25 cellular contexts compared by ENCODE assay signal in the genomic region with DNA sequence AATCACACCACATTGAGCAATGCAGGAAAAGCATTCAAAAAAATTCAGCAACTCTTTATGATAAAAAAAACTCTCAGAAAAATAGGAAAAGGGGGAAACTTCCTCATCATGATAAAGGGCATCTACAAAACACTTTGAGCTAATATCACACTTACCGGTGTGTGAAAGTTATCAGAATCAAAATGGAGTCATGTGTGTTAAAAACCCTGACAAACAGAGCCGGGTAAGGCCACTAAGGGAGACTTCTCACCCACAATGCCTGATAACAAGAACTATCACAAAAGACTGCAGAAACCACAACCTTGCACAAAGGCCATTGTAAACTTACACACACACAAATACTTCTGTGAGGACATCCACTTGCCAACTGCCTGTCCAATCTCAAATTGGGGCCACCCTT. TPM values are rescaled to one million over a fixed set of nuclear protein-coding genes. Genes with fewer than 3 reads are reported as not detected.
DNase-seq lines count a peak whose midpoint lies in the region; ATAC-seq and TF ChIP-seq lines count a peak whose summit lies in the region.
"Had no signal": no experiment of that assay in that cellular context is flagged by ENCODE, and none has a peak within 500 bp of the region (broad histone marks: within the 10 kb centered on the region; RNA-seq: fewer than 3 reads in every experiment).

No MANE protein-coding gene starts in this region.

- peaks cover 7% of the 10 kb centered on the region for H3K36me3 Mint-ChIP-seq in natural killer cell
- peaks cover 6% of the 10 kb centered on the region for H3K36me3 Mint-ChIP-seq in natural killer cell treated with Interleukin-12 subunit alpha and Interleukin-12 subunit beta and Interleukin-15 and Interleukin-18, amount 100 ng/mL, for 72 hours
- H3K36me3 Mint-ChIP-seq: CD14-positive monocyte; CD4-positive, alpha-beta memory T cell; CD4-positive, CD25-positive, alpha-beta regulatory T cell; CD8-positive, alpha-beta T cell had no signal

- ATAC-seq in natural killer cell: peak; percentile 62 to 85 (median 64)
- ATAC-seq in natural killer cell treated with Interleukin-12 subunit alpha and Interleukin-12 subunit beta and Interleukin-15 and Interleukin-18, amount 100 ng/mL, for 72 hours: no peak
- ATAC-seq: A549; CD8-positive, alpha-beta T cell had no signal

- peaks cover 0 to 5% of the 10 kb centered on the region in 2 donors for H3K9me3 Mint-ChIP-seq in natural killer cell
- H3K9me3 Mint-ChIP-seq in natural killer cell treated with Interleukin-12 subunit alpha and Interleukin-12 subunit beta and Interleukin-15 and Interleukin-18, amount 100 ng/mL, for 72 hours: no peaks in the 10 kb centered on the region
- H3K9me3 Mint-ChIP-seq: CD4-positive, alpha-beta memory T cell; CD4-positive, alpha-beta T cell; CD8-positive, alpha-beta T cell had no signal

- no peak for DNase-seq in natural killer cell
- no peak for DNase-seq in natural killer cell treated with Interleukin-12 subunit alpha and Interleukin-12 subunit beta and Interleukin-15 and Interleukin-18, amount 100 ng/mL, for 72 hours (ENCODE audit: low spot score)
- DNase-seq: 8988T; ACHN; AML-193; BE2C; C1 segment of cervical spinal cord; Caco-2; Calu3; CD4-positive, alpha-beta memory T cell; CD4-positive, alpha-beta T cell; CD4-positive, CD25-positive, alpha-beta regulatory T cell; CD8-positive, alpha-beta memory T cell; CD8-positive, alpha-beta T cell; COR-L47; DMS 273 treated with DMSO at 0.1 percent for 48 hours; DMS153; DMS53; DMS79; DMS79 treated with DMSO at 0.1 percent for 48 hours; DND-41; EL had no signal

- intact Hi-C loops in natural killer cell (cut with micrococcal nuclease): no loop called here

- H3K27me3 Mint-ChIP-seq in natural killer cell (ENCODE audit: low read depth in 2 of 2): peaks cover 13 to 15% of the 10 kb centered on the region in 2 donors
- H3K27me3 Mint-ChIP-seq in natural killer cell treated with Interleukin-12 subunit alpha and Interleukin-12 subunit beta and Interleukin-15 and Interleukin-18, amount 100 ng/mL, for 72 hours: peaks cover 12 to 23% of the 10 kb centered on the region in 2 donors

- H3K4me3 Mint-ChIP-seq in natural killer cell: no peak overlapping the region
- H3K4me3 Mint-ChIP-seq in natural killer cell treated with Interleukin-12 subunit alpha and Interleukin-12 subunit beta and Interleukin-15 and Interleukin-18, amount 100 ng/mL, for 72 hours: no peak overlapping the region
- H3K4me3 Mint-ChIP-seq: B cell; CD4-positive, alpha-beta memory T cell; CD4-positive, alpha-beta T cell; CD8-positive, alpha-beta memory T cell; CD8-positive, alpha-beta T cell had no signal

- H3K4me1 Mint-ChIP-seq in natural killer cell: peaks cover 4 to 9% of the 10 kb centered on the region in 2 donors
- H3K4me1 Mint-ChIP-seq in natural killer cell treated with Interleukin-12 subunit alpha and Interleukin-12 subunit beta and Interleukin-15 and Interleukin-18, amount 100 ng/mL, for 72 hours (ENCODE audit: low read depth in 2 of 2): peaks cover 3 to 6% of the 10 kb centered on the region in 2 donors
- H3K4me1 Mint-ChIP-seq: B cell; CD4-positive, CD25-positive, alpha-beta regulatory T cell had no signal

- no peak overlapping the region for H3K27ac Mint-ChIP-seq in natural killer cell
- no peak overlapping the region for H3K27ac Mint-ChIP-seq in natural killer cell treated with Interleukin-12 subunit alpha and Interleukin-12 subunit beta and Interleukin-15 and Interleukin-18, amount 100 ng/mL, for 72 hours
- H3K27ac Mint-ChIP-seq: B cell; CD4-positive, alpha-beta memory T cell; CD4-positive, alpha-beta T cell; CD4-positive, CD25-positive, alpha-beta regulatory T cell; CD8-positive, alpha-beta memory T cell; CD8-positive, alpha-beta T cell had no signal

- no peak for TF ChIP-seq CTCF in natural killer cell (IDR thresholded peaks at IDR 0.05)

RNA-seq across cellular contexts. Expression of a gene that starts 34.8 kb away (rescaled TPM):
- total RNA-seq in natural killer cell: 1 to 10 TPM; 3.1 to 8.7 (median 6.5) TPM
- total RNA-seq in natural killer cell treated with Interleukin-12 subunit alpha and Interleukin-12 subunit beta and Interleukin-15 and Interleukin-18, amount 100 ng/mL, for 72 hours: 1 to 10 TPM in 1 of 2 donors, under 1 TPM in 1; 0.93 to 1.2 TPM
- total RNA-seq: B cell had no signal

RNA-seq across cellular contexts. Expression of a gene that starts 51.0 kb away (rescaled TPM):
- 10 to 100 TPM; 47.0 to 51.6 (median 48.6) TPM for total RNA-seq in natural killer cell
- 10 to 100 TPM; 54.6 to 67.6 TPM for total RNA-seq in natural killer cell treated with Interleukin-12 subunit alpha and Interleukin-12 subunit beta and Interleukin-15 and Interleukin-18, amount 100 ng/mL, for 72 hours

RNA-seq across cellular contexts. Expression of a gene that starts 56.3 kb away (rescaled TPM):
- 10 to 100 TPM; 12.1 to 26.1 (median 17.6) TPM for total RNA-seq in natural killer cell
- 100 to 1,000 TPM in 1 of 2 donors, 10 to 100 TPM in 1; 68.4 to 118 TPM for total RNA-seq in natural killer cell treated with Interleukin-12 subunit alpha and Interleukin-12 subunit beta and Interleukin-15 and Interleukin-18, amount 100 ng/mL, for 72 hours

RNA-seq across cellular contexts. Expression of a gene that starts 58.3 kb away (rescaled TPM):
- total RNA-seq in natural killer cell: 100 to 1,000 TPM; 110 to 113 (median 111) TPM
- 10 to 100 TPM; 53.6 to 66.9 TPM for total RNA-seq in natural killer cell treated with Interleukin-12 subunit alpha and Interleukin-12 subunit beta and Interleukin-15 and Interleukin-18, amount 100 ng/mL, for 72 hours

Comparison
In these comparisons a context has a peak if more than half of its experiments do, and no peak if none do; other contexts are left out.
1. ATAC-seq: peak in natural killer cell (3 of 3); none in natural killer cell treated with Interleukin-12 subunit alpha and Interleukin-12 subunit beta and Interleukin-15 and Interleukin-18, amount 100 ng/mL, for 72 hours (0 of 2).